Comparison of ENCODE assay signal across 10 cellular contexts in genomic region chr5:154771383-154771901, GRCh38. TPM values are rescaled to one million over a fixed set of nuclear protein-coding genes. Genes with fewer than 3 reads are reported as not detected.
DNase-seq lines count a peak whose midpoint lies in the region; ATAC-seq and TF ChIP-seq lines count a peak whose summit lies in the region.
"Had no signal": no experiment of that assay in that cellular context is flagged by ENCODE, and none has a peak within 500 bp of the region (broad histone marks: within the 10 kb centered on the region; RNA-seq: fewer than 3 reads in every experiment).

No MANE protein-coding gene starts in this region.

- H3K4me1 Mint-ChIP-seq in endothelial cell (ENCODE audit: unreplicated experiment) = peaks cover 56% of the 10 kb centered on the region

- peak overlapping the region; percentile 41 for H3K4me3 ChIP-seq in AG04450 (ENCODE audit: low read depth, low read length)
- H3K4me3 ChIP-seq: lower lobe of right lung had no signal

- POLR2A ChIA-PET in AG04450 (lab: Yijun Ruan, JAX) = interaction anchor here (1.0 kb wide), 1 partner anchor 9 kb away, joined by 3 read pairs; no protein-coding TSS in a partner anchor

- CTCF ChIA-PET in AG04450 (lab: Charles Lee) = interaction anchor here (0.8 to 2.3 kb wide), 2 partner anchors 18 to 122 kb away, joined by 3 to 11 read pairs; no protein-coding TSS in a partner anchor

- H3K36me3 Mint-ChIP-seq in endothelial cell (ENCODE audit: low read depth, unreplicated experiment) = no peaks in the 10 kb centered on the region

- peak; percentile 73 for DNase-seq in AG04450 (ENCODE audit: low read depth, low spot score)
- peak; percentile 32 for DNase-seq in NCI-H1694 treated with DMSO at 0.1 percent for 48 hours (lab: John Stamatoyannopoulos, UW)
- peak; percentile 25 for DNase-seq in endothelial cell (ENCODE audit: low spot score)
- DNase-seq in myocyte (ENCODE audit: low read depth) = peak; percentile 52
- DNase-seq in NCI-H345 (lab: John Stamatoyannopoulos, UW) = no peak
- DNase-seq: activated CD4-positive, alpha-beta T cell treated with anti-CD3 and anti-CD28 coated beads, Interleukin-2, amount 10 ng/mL, durations not matched to agents 24 days and 14 days; lower lobe of right lung had no signal

- no peak for ATAC-seq in HG03108 (IDR thresholded peaks at IDR 0.05; ENCODE audit: unreplicated experiment)
- no peak for ATAC-seq in GM21717 (IDR thresholded peaks at IDR 0.05; ENCODE audit: unreplicated experiment)
- no peak for ATAC-seq in HG02678 (IDR thresholded peaks at IDR 0.05; ENCODE audit: unreplicated experiment)

- H3K9me3 ChIP-seq in AG04450 (ENCODE audit: control insufficient read depth, insufficient read depth, low read length) = no peaks in the 10 kb centered on the region
- H3K9me3 ChIP-seq: lower lobe of right lung had no signal

- no peak overlapping the region for H3K4me3 Mint-ChIP-seq in endothelial cell (ENCODE audit: unreplicated experiment)
- H3K4me3 Mint-ChIP-seq: activated CD4-positive, alpha-beta T cell treated with anti-CD3 and anti-CD28 coated beads, Interleukin-2, amount 10 ng/mL, durations not matched to agents 24 days and 14 days had no signal

- no peaks in the 10 kb centered on the region for H3K27me3 Mint-ChIP-seq in endothelial cell (ENCODE audit: unreplicated experiment)
- H3K27me3 Mint-ChIP-seq: activated CD4-positive, alpha-beta T cell treated with anti-CD3 and anti-CD28 coated beads, Interleukin-2, amount 10 ng/mL, durations not matched to agents 24 days and 14 days had no signal

- peak overlapping the region; percentile 80 for H3K27ac ChIP-seq in AG04450 (ENCODE audit: low read depth, low read length)
- H3K27ac ChIP-seq: lower lobe of right lung had no signal

- peak overlapping the region; percentile 57 for H3K27ac Mint-ChIP-seq in endothelial cell (ENCODE audit: unreplicated experiment)

- TF ChIP-seq CTCF in AG04450 (IDR thresholded peaks at IDR 0.05; ENCODE audit: low read depth, low read length) (peak; percentile 23; the same call in 1 of the 2 replicates), endothelial cell (IDR thresholded peaks at IDR 0.05; ENCODE audit: unreplicated experiment) (no peak)

- H3K27me3 ChIP-seq in AG04450 (ENCODE audit: control insufficient read depth, insufficient read depth, low read length) = no peaks in the 10 kb centered on the region

- H3K9me3 Mint-ChIP-seq in endothelial cell (ENCODE audit: unreplicated experiment) = no peaks in the 10 kb centered on the region
- H3K9me3 Mint-ChIP-seq: activated CD4-positive, alpha-beta T cell treated with anti-CD3 and anti-CD28 coated beads, Interleukin-2, amount 10 ng/mL, durations not matched to agents 24 days and 14 days had no signal

RNA-seq across cellular contexts. Expression of gene LARP1, which starts 16.3 kb away (rescaled TPM):
- 54.9 and 64.9 TPM in 2 replicates for polyA plus RNA-seq in AG04450 (2011; rRNA removed)
- 93.4 and 94.0 TPM in 2 replicates for polyA minus RNA-seq in AG04450 (2011; rRNA and poly(A)+ RNA removed)
- 198 TPM for total RNA-seq in endothelial cell (ENCODE audit: unreplicated experiment)
- 85.2 and 96.8 TPM in 2 replicates for total RNA-seq in myocyte
- polyA plus RNA-seq in myocyte (2012) = 98.0 TPM
